Comparison of ENCODE assay signal across 11 cellular contexts in the genomic region with DNA sequence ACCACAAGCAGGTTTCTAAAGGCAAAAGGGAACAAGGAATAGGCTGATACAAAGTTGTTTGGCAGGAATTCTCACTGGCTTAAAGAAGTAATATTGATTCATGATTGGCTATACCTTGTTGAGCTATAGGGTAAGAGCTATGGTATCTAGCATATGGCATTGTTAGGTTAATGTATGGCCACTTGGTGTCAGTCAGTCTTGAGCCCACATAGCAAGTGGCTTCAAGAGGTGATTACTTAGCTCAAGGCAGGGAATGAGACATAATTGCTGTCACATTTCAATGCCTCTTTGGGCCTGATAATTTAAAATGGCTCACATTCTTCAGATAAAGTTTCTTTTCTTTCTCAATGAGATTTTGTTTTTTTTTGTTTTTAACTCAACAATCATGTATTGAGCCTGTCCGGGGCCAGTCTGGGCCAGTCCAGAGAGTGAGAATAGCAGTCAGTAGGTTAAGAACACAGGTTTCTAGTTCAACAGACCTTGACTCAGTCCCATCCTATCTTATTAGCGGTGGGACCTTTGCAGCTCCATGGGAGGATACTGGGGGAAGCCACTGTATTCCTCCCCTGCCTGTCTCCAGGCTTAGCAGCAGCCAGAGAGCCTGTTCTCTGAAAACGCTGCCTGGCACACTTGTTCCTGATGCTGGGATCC. TPM values are rescaled to one million over a fixed set of nuclear protein-coding genes. Genes with fewer than 3 reads are reported as not detected.
DNase-seq lines count a peak whose midpoint lies in the region; ATAC-seq and TF ChIP-seq lines count a peak whose summit lies in the region.
"Had no signal": no experiment of that assay in that cellular context is flagged by ENCODE, and none has a peak within 500 bp of the region (broad histone marks: within the 10 kb centered on the region; RNA-seq: fewer than 3 reads in every experiment).

No MANE protein-coding gene starts in this region.

- intact Hi-C loops in natural killer cell (cut with micrococcal nuclease) (no loop called here), posterior vena cava (cut with DNase I) (loop anchor here in 1 of 2 donors (10.0 kb wide), 1 partner anchor 254 kb away; no protein-coding TSS in a partner anchor)
- intact Hi-C loops in dendritic cell treated with granulocyte-macrophage colony-stimulating factor and Interleukin-4, amounts not matched to agents 40 ng/mL and 50 ng/mL, for 4 days (cut with micrococcal nuclease): loop anchor here (1.0 to 5.0 kb wide), 5 partner anchors 16 to 176 kb away; partner anchors contain the start of gene RCBTB2

- H3K9me3 Mint-ChIP-seq in natural killer cell treated with Interleukin-12 subunit alpha and Interleukin-12 subunit beta and Interleukin-15 and Interleukin-18, amount 100 ng/mL, for 72 hours: no peaks in the 10 kb centered on the region
- H3K9me3 Mint-ChIP-seq in natural killer cell (no peaks in the 10 kb centered on the region), progenitor cell of endocrine pancreas (ENCODE audit: low read depth) (no peaks in the 10 kb centered on the region)
- H3K9me3 Mint-ChIP-seq in dendritic cell treated with granulocyte-macrophage colony-stimulating factor and Interleukin-4, amounts not matched to agents 40 ng/mL and 50 ng/mL, for 4 days: no peaks in the 10 kb centered on the region
- H3K9me3 Mint-ChIP-seq: naive thymus-derived CD8-positive, alpha-beta T cell had no signal

- peaks cover 3 to 7% of the 10 kb centered on the region in 2 donors for H3K27me3 Mint-ChIP-seq in natural killer cell treated with Interleukin-12 subunit alpha and Interleukin-12 subunit beta and Interleukin-15 and Interleukin-18, amount 100 ng/mL, for 72 hours
- H3K27me3 Mint-ChIP-seq in natural killer cell (ENCODE audit: low read depth in 2 of 2) (peaks cover 6 to 12% of the 10 kb centered on the region in 2 donors), progenitor cell of endocrine pancreas (no peaks in the 10 kb centered on the region)
- no peaks in the 10 kb centered on the region for H3K27me3 Mint-ChIP-seq in dendritic cell treated with granulocyte-macrophage colony-stimulating factor and Interleukin-4, amounts not matched to agents 40 ng/mL and 50 ng/mL, for 4 days

- peak overlapping the region; percentile 50 to 79 for H3K27ac Mint-ChIP-seq in natural killer cell treated with Interleukin-12 subunit alpha and Interleukin-12 subunit beta and Interleukin-15 and Interleukin-18, amount 100 ng/mL, for 72 hours
- H3K27ac Mint-ChIP-seq in natural killer cell (no peak overlapping the region), progenitor cell of endocrine pancreas (no peak overlapping the region)
- H3K27ac Mint-ChIP-seq in dendritic cell treated with granulocyte-macrophage colony-stimulating factor and Interleukin-4, amounts not matched to agents 40 ng/mL and 50 ng/mL, for 4 days: peak overlapping the region; percentile 94

- no peak overlapping the region for H3K4me3 Mint-ChIP-seq in natural killer cell treated with Interleukin-12 subunit alpha and Interleukin-12 subunit beta and Interleukin-15 and Interleukin-18, amount 100 ng/mL, for 72 hours
- no peak overlapping the region for H3K4me3 Mint-ChIP-seq in natural killer cell
- peak overlapping the region; percentile 9 for H3K4me3 Mint-ChIP-seq in dendritic cell treated with granulocyte-macrophage colony-stimulating factor and Interleukin-4, amounts not matched to agents 40 ng/mL and 50 ng/mL, for 4 days
- H3K4me3 Mint-ChIP-seq in progenitor cell of endocrine pancreas (ENCODE audit: low read depth): no peak overlapping the region
- H3K4me3 Mint-ChIP-seq: naive thymus-derived CD8-positive, alpha-beta T cell had no signal

- H3K36me3 Mint-ChIP-seq in natural killer cell treated with Interleukin-12 subunit alpha and Interleukin-12 subunit beta and Interleukin-15 and Interleukin-18, amount 100 ng/mL, for 72 hours: peaks cover 4% of the 10 kb centered on the region
- H3K36me3 Mint-ChIP-seq in natural killer cell (no peaks in the 10 kb centered on the region), progenitor cell of endocrine pancreas (ENCODE audit: insufficient read depth) (no peaks in the 10 kb centered on the region)
- no peaks in the 10 kb centered on the region for H3K36me3 Mint-ChIP-seq in dendritic cell treated with granulocyte-macrophage colony-stimulating factor and Interleukin-4, amounts not matched to agents 40 ng/mL and 50 ng/mL, for 4 days (ENCODE audit: low read depth)
- H3K36me3 Mint-ChIP-seq: naive thymus-derived CD8-positive, alpha-beta T cell had no signal

- ATAC-seq in natural killer cell treated with Interleukin-12 subunit alpha and Interleukin-12 subunit beta and Interleukin-15 and Interleukin-18, amount 100 ng/mL, for 72 hours: no peak
- ATAC-seq in natural killer cell (no peak), HG03066 (IDR thresholded peaks at IDR 0.05; ENCODE audit: low read depth, unreplicated experiment) (peak; percentile 70)
- ATAC-seq: naive thymus-derived CD8-positive, alpha-beta T cell had no signal

- DNase-seq in natural killer cell treated with Interleukin-12 subunit alpha and Interleukin-12 subunit beta and Interleukin-15 and Interleukin-18, amount 100 ng/mL, for 72 hours (ENCODE audit: low spot score): no peak
- DNase-seq in natural killer cell (no peak), progenitor cell of endocrine pancreas (ENCODE audit: low spot score, unreplicated experiment) (no peak), posterior vena cava (ENCODE audit: low spot score) (no peak)
- DNase-seq in stimulated activated CD8-positive, alpha-beta memory T cell treated with anti-CD3 and anti-CD28 coated beads, Interleukin-4, amount 100 ng/mL, for 48 hours: no peak
- DNase-seq in stimulated activated CD4-positive, alpha-beta T cell treated with anti-CD3 and anti-CD28 coated beads, Interleukin-4, amount 100 ng/mL, for 4 hours: no peak
- DNase-seq: BE2C; cortex of kidney; naive thymus-derived CD8-positive, alpha-beta T cell had no signal

- H3K4me1 Mint-ChIP-seq in natural killer cell treated with Interleukin-12 subunit alpha and Interleukin-12 subunit beta and Interleukin-15 and Interleukin-18, amount 100 ng/mL, for 72 hours (ENCODE audit: low read depth in 2 of 2): peaks cover 36 to 40% of the 10 kb centered on the region in 2 donors
- H3K4me1 Mint-ChIP-seq in natural killer cell: peaks cover 15 to 36% of the 10 kb centered on the region in 2 donors
- peaks cover 75% of the 10 kb centered on the region for H3K4me1 Mint-ChIP-seq in dendritic cell treated with granulocyte-macrophage colony-stimulating factor and Interleukin-4, amounts not matched to agents 40 ng/mL and 50 ng/mL, for 4 days (ENCODE audit: low read depth)
- H3K4me1 Mint-ChIP-seq in progenitor cell of endocrine pancreas (ENCODE audit: low read depth): peaks cover 11% of the 10 kb centered on the region

- no peak for TF ChIP-seq CTCF in natural killer cell (IDR thresholded peaks at IDR 0.05)
- TF ChIP-seq CTCF in progenitor cell of endocrine pancreas (IDR thresholded peaks at IDR 0.05; ENCODE audit: unreplicated experiment): no peak

RNA-seq across cellular contexts. Expression of gene RCBTB2, which starts 45.8 kb away (rescaled TPM):
- total RNA-seq in natural killer cell treated with Interleukin-12 subunit alpha and Interleukin-12 subunit beta and Interleukin-15 and Interleukin-18, amount 100 ng/mL, for 72 hours: 10 to 100 TPM; 29.8 to 31.2 TPM
- total RNA-seq in natural killer cell: 10 to 100 TPM; 21.9 to 27.1 (median 24.2) TPM
- 18.2 and 18.9 TPM in 2 replicates for total RNA-seq in progenitor cell of endocrine pancreas
- total RNA-seq in posterior vena cava: 10 to 100 TPM in 1 of 2 donors, 1 to 10 TPM in 1; 8.6 to 10.6 TPM

Comparison
In these comparisons a context has a peak if more than half of its experiments do, and no peak if none do; other contexts are left out.
1. H3K27ac Mint-ChIP-seq: peak in natural killer cell treated with Interleukin-12 subunit alpha and Interleukin-12 subunit beta and Interleukin-15 and Interleukin-18, amount 100 ng/mL, for 72 hours (2 of 2) and dendritic cell treated with granulocyte-macrophage colony-stimulating factor and Interleukin-4, amounts not matched to agents 40 ng/mL and 50 ng/mL, for 4 days (single experiment); none in natural killer cell (0 of 2) and progenitor cell of endocrine pancreas (single experiment).